ENCODE assay signal across 16 cellular contexts in genomic region chr13:98300956-98301641, GRCh38.
DNase-seq lines count a peak whose midpoint lies in the region; ATAC-seq and TF ChIP-seq lines count a peak whose summit lies in the region.
"Had no signal": no experiment of that assay in that cellular context is flagged by ENCODE, and none has a peak within 500 bp of the region (broad histone marks: within the 10 kb centered on the region; RNA-seq: fewer than 3 reads in every experiment).

No MANE protein-coding gene starts in this region.

- CTCF ChIA-PET in activated naive CD4-positive, alpha-beta T cell treated with anti-CD3 and anti-CD28 coated beads for 36 hours (lab: Charles Lee) = no interaction called here
- CTCF ChIA-PET in GM10248 (lab: Yijun Ruan, JAX) = no interaction called here

- TF ChIP-seq CTCF in colonic mucosa (IDR thresholded peaks at IDR 0.05) (no peak), neural progenitor cell (IDR thresholded peaks at IDR 0.05) (no peak), GM10248 (IDR thresholded peaks at IDR 0.05; ENCODE audit: control extremely low read depth, extremely low read depth, low read depth, missing control alignments) (no peak)

- no peak overlapping the region for H2AFZ ChIP-seq in neural progenitor cell (replicated peaks)

- no peak overlapping the region for H3K27ac Mint-ChIP-seq in activated naive CD4-positive, alpha-beta T cell treated with anti-CD3 and anti-CD28 coated beads for 36 hours
- H3K27ac Mint-ChIP-seq in neural progenitor cell = no peak overlapping the region
- H3K27ac Mint-ChIP-seq: activated T-cell treated with anti-CD3 and anti-CD28 coated beads, Interleukin-2, amount 50 U/mL, for 72 hours had no signal

- DNase-seq in A172 (ENCODE audit: low spot score) (peak; percentile 37), MG63 (peak; percentile 75), colonic mucosa (no peak), mucosa of gallbladder (ENCODE audit: low spot score) (peak; percentile 78), neural progenitor cell (ENCODE audit: low spot score) (no peak), GM10248 (ENCODE audit: extremely low spot score) (no peak)
- no peak for DNase-seq in activated naive CD4-positive, alpha-beta T cell treated with anti-CD3 and anti-CD28 coated beads for 36 hours
- DNase-seq: activated T-cell treated with anti-CD3 and anti-CD28 coated beads, Interleukin-2, amount 50 U/mL, for 72 hours; BE2C; GOT3; mesendoderm; NCI-H345; stimulated activated CD4-positive, alpha-beta T cell treated with anti-CD3 and anti-CD28 coated beads, Interleukin-2, amount 100 ng/mL, for 48 hours; T1000; uterus had no signal

- POLR2A ChIA-PET in GM10248 (lab: Yijun Ruan, JAX) = no interaction called here

- H3K4me1 ChIP-seq in colonic mucosa (no peaks in the 10 kb centered on the region), neural progenitor cell (peaks cover 48% of the 10 kb centered on the region)
- H3K4me1 ChIP-seq: uterus had no signal

- H3K9ac ChIP-seq in colonic mucosa (ENCODE audit: low read depth in 2 of 2, low read length in 2 of 2) (peak overlapping the region in 1 of 2 donors; percentile 4), neural progenitor cell (no peak overlapping the region)

- H3K9me3 Mint-ChIP-seq in activated naive CD4-positive, alpha-beta T cell treated with anti-CD3 and anti-CD28 coated beads for 36 hours = no peaks in the 10 kb centered on the region
- H3K9me3 Mint-ChIP-seq in neural progenitor cell = peaks cover 10% of the 10 kb centered on the region
- H3K9me3 Mint-ChIP-seq: activated T-cell treated with anti-CD3 and anti-CD28 coated beads, Interleukin-2, amount 50 U/mL, for 72 hours had no signal

- no peaks in the 10 kb centered on the region for H3K36me3 Mint-ChIP-seq in activated naive CD4-positive, alpha-beta T cell treated with anti-CD3 and anti-CD28 coated beads for 36 hours (ENCODE audit: low read depth)
- peaks cover 15% of the 10 kb centered on the region for H3K36me3 Mint-ChIP-seq in neural progenitor cell

- H3K4me2 ChIP-seq in neural progenitor cell = no peak overlapping the region

- H3K27ac ChIP-seq in colonic mucosa (peak overlapping the region; percentile 11), neural progenitor cell (no peak overlapping the region)

- no peak for ATAC-seq in HG02870 (IDR thresholded peaks at IDR 0.05; ENCODE audit: unreplicated experiment)
- ATAC-seq: activated T-cell treated with anti-CD3 and anti-CD28 coated beads, Interleukin-2, amount 50 U/mL, for 72 hours had no signal

- H3K36me3 ChIP-seq in MG63 = no peaks in the 10 kb centered on the region
- H3K36me3 ChIP-seq in colonic mucosa = no peaks in the 10 kb centered on the region
- no peaks in the 10 kb centered on the region for H3K36me3 ChIP-seq in neural progenitor cell
- H3K36me3 ChIP-seq: BE2C, uterus had no signal

- no peak overlapping the region for H3K4me3 Mint-ChIP-seq in activated naive CD4-positive, alpha-beta T cell treated with anti-CD3 and anti-CD28 coated beads for 36 hours
- no peak overlapping the region for H3K4me3 Mint-ChIP-seq in neural progenitor cell
- H3K4me3 Mint-ChIP-seq: activated T-cell treated with anti-CD3 and anti-CD28 coated beads, Interleukin-2, amount 50 U/mL, for 72 hours had no signal

- no peaks in the 10 kb centered on the region for H3K4me1 Mint-ChIP-seq in activated naive CD4-positive, alpha-beta T cell treated with anti-CD3 and anti-CD28 coated beads for 36 hours (ENCODE audit: low read depth)
- peaks cover 38% of the 10 kb centered on the region for H3K4me1 Mint-ChIP-seq in neural progenitor cell

- peaks cover 24% of the 10 kb centered on the region for H4K20me1 ChIP-seq in neural progenitor cell (ENCODE audit: low read depth)

- peaks cover 84% of the 10 kb centered on the region for H3K79me2 ChIP-seq in neural progenitor cell (ENCODE audit: low read depth)

- H3K27me3 ChIP-seq in MG63 = no peaks in the 10 kb centered on the region
- H3K27me3 ChIP-seq in colonic mucosa = no peaks in the 10 kb centered on the region
- H3K27me3 ChIP-seq in neural progenitor cell = no peaks in the 10 kb centered on the region
- H3K27me3 ChIP-seq: BE2C, uterus had no signal

- intact Hi-C loops in colonic mucosa (cut with DNase I) = no loop called here
- intact Hi-C loops in activated naive CD4-positive, alpha-beta T cell treated with anti-CD3 and anti-CD28 coated beads for 36 hours (cut with micrococcal nuclease) = no loop called here

- no peaks in the 10 kb centered on the region for H3F3A ChIP-seq in neural progenitor cell (ENCODE audit: low read depth)

- H3K27me3 Mint-ChIP-seq in activated naive CD4-positive, alpha-beta T cell treated with anti-CD3 and anti-CD28 coated beads for 36 hours (ENCODE audit: low read depth) = peaks cover 5% of the 10 kb centered on the region
- H3K27me3 Mint-ChIP-seq in neural progenitor cell (ENCODE audit: insufficient read depth, low read depth) = peaks cover 2% of the 10 kb centered on the region

- no peaks in the 10 kb centered on the region for H3K9me3 ChIP-seq in MG63
- H3K9me3 ChIP-seq in colonic mucosa = no peaks in the 10 kb centered on the region
- H3K9me3 ChIP-seq in neural progenitor cell (ENCODE audit: low read depth) = no peaks in the 10 kb centered on the region
- H3K9me3 ChIP-seq: BE2C, uterus had no signal

- peak overlapping the region; percentile 29 for H3K4me3 ChIP-seq in MG63
- no peak overlapping the region for H3K4me3 ChIP-seq in colonic mucosa
- H3K4me3 ChIP-seq in neural progenitor cell = no peak overlapping the region
- H3K4me3 ChIP-seq: uterus had no signal

Comparison
In these comparisons a context has a peak if more than half of its experiments do, and no peak if none do; other contexts are left out.
1. DNase-seq: peak in A172 (single experiment), MG63 (single experiment) and mucosa of gallbladder (single experiment); none in colonic mucosa (single experiment), activated naive CD4-positive, alpha-beta T cell treated with anti-CD3 and anti-CD28 coated beads for 36 hours (single experiment), neural progenitor cell (single experiment) and GM10248 (single experiment).